8 cellular contexts compared by ENCODE assay signal in genomic region chr11:134223066-134223465, GRCh38. TPM values are rescaled to one million over a fixed set of nuclear protein-coding genes. Genes with fewer than 3 reads are reported as not detected.
DNase-seq lines count a peak whose midpoint lies in the region; ATAC-seq and TF ChIP-seq lines count a peak whose summit lies in the region.

No MANE protein-coding gene starts in this region.

- peaks cover 4% of the 10 kb centered on the region for H3K27me3 Mint-ChIP-seq in CD4-positive, alpha-beta T cell
- H3K27me3 Mint-ChIP-seq in nephron (ENCODE audit: low read depth) = no peaks in the 10 kb centered on the region

- H3K4me1 Mint-ChIP-seq in CD4-positive, alpha-beta T cell (ENCODE audit: low read depth) = peaks cover 66% of the 10 kb centered on the region
- H3K4me1 Mint-ChIP-seq in nephron = peaks cover 44% of the 10 kb centered on the region

- H3K36me3 ChIP-seq in MG63 = peaks cover 42% of the 10 kb centered on the region

- TF ChIP-seq CTCF in CD4-positive, alpha-beta T cell (IDR thresholded peaks at IDR 0.05) = no peak
- TF ChIP-seq CTCF in cardiac fibroblast (IDR thresholded peaks at IDR 0.05; ENCODE audit: low read depth, low read length) (no peak), nephron (IDR thresholded peaks at IDR 0.05; ENCODE audit: unreplicated experiment in 3 of 3) (no peak), GM13977 (IDR thresholded peaks at IDR 0.05; ENCODE audit: extremely low read depth, insufficient read depth, missing control alignments) (no peak)

- no peaks in the 10 kb centered on the region for H3K9me3 ChIP-seq in CD4-positive, alpha-beta T cell (ENCODE audit: control insufficient read depth, low read length)
- H3K9me3 ChIP-seq in MG63 = no peaks in the 10 kb centered on the region

- DNase-seq in CD4-positive, alpha-beta T cell = no peak
- no peak for DNase-seq in MG63
- no peak for DNase-seq in cardiac fibroblast (ENCODE audit: low read depth in 2 of 2)
- no peak for DNase-seq in ACHN
- no peak for DNase-seq in GM13977 (ENCODE audit: low spot score)

- ATAC-seq in CD4-positive, alpha-beta T cell (ENCODE audit: poor library complexity) = no peak
- ATAC-seq in GM18907 (IDR thresholded peaks at IDR 0.05; ENCODE audit: unreplicated experiment) (no peak), GM21423 (IDR thresholded peaks at IDR 0.05; ENCODE audit: unreplicated experiment) (no peak)

- intact Hi-C loops in CD4-positive, alpha-beta T cell (cut with DNase I, micrococcal nuclease) = loop anchor here (5.0 to 10.0 kb wide), 2 partner anchors 266 to 268 kb away; partner anchors contain the start of gene IGSF9B (in 2 of the 2)

- H3K27ac ChIP-seq in CD4-positive, alpha-beta T cell (ENCODE audit: low read depth, low read length) = no peak overlapping the region

- CTCF ChIA-PET in CD4-positive, alpha-beta T cell (lab: Charles Lee) = interaction anchor here (1.9 kb wide), 1 partner anchor 51 kb away, joined by 6 read pairs; no protein-coding TSS in a partner anchor

- H3K27ac Mint-ChIP-seq in CD4-positive, alpha-beta T cell = peak overlapping the region; percentile 99
- peak overlapping the region; percentile 70 to 93 (median 74) for H3K27ac Mint-ChIP-seq in nephron

- POLR2A ChIA-PET in CD4-positive, alpha-beta T cell (lab: Charles Lee) = interaction anchor here (4.3 kb wide), 1 partner anchor 29 kb away, joined by 94 read pairs; the partner anchor contains the start of genes ACAD8 and THYN1

- peaks cover 49% of the 10 kb centered on the region for H3K36me3 Mint-ChIP-seq in CD4-positive, alpha-beta T cell (ENCODE audit: low read depth)
- peaks cover 20% of the 10 kb centered on the region for H3K36me3 Mint-ChIP-seq in nephron (ENCODE audit: low read depth)

- peak overlapping the region; percentile 76 for H3K4me3 ChIP-seq in MG63
- H3K4me3 ChIP-seq in cardiac fibroblast (replicated peaks in 1 of 2; ENCODE audit: low read depth in 2 of 2, low read length in 2 of 2) = peak overlapping the region; percentile 78 to 87

- H3K27me3 ChIP-seq in CD4-positive, alpha-beta T cell (ENCODE audit: control insufficient read depth, insufficient read depth, low read length) = no peaks in the 10 kb centered on the region
- H3K27me3 ChIP-seq in MG63 = no peaks in the 10 kb centered on the region

- H3K4me3 Mint-ChIP-seq in CD4-positive, alpha-beta T cell = peak overlapping the region; percentile 98
- peak overlapping the region; percentile 91 to 96 (median 95) for H3K4me3 Mint-ChIP-seq in nephron

- H3K9me3 Mint-ChIP-seq in CD4-positive, alpha-beta T cell = no peaks in the 10 kb centered on the region
- no peaks in the 10 kb centered on the region for H3K9me3 Mint-ChIP-seq in nephron

- in situ Hi-C loops in ACHN (cut with HindIII; ENCODE audit: low pct_ligation_motif_present, low pct_unique_long_range_greater_than_20kb, low sequenced_read_pairs) = no loop called here
- in situ Hi-C loops in GM13977 (cut with MboI; ENCODE audit: low pct_unique_long_range_greater_than_20kb, low sequenced_read_pairs, unreplicated experiment) = no loop called here

RNA-seq across cellular contexts. Expression of gene NCAPD3, which starts 0.7 kb away (rescaled TPM):
- total RNA-seq in CD4-positive, alpha-beta T cell = 10 to 100 TPM; 25.7 to 29.6 TPM
- 34.4 and 43.9 TPM in 2 replicates for total RNA-seq in MG63 (2014; rRNA removed; shearing (Covaris generic); ENCODE audit: low replicate concordance)

RNA-seq across cellular contexts. Expression of gene VPS26B, which starts 1.4 kb away (rescaled TPM):
- 10 to 100 TPM; 41.6 to 42.2 TPM for total RNA-seq in CD4-positive, alpha-beta T cell
- 33.0 and 37.6 TPM in 2 replicates for total RNA-seq in MG63 (2014; rRNA removed; shearing (Covaris generic); ENCODE audit: low replicate concordance)

RNA-seq across cellular contexts. Expression of gene THYN1, which starts 30.1 kb away (rescaled TPM):
- 10 to 100 TPM; 25.7 to 26.0 TPM for total RNA-seq in CD4-positive, alpha-beta T cell
- total RNA-seq in MG63 (2014; rRNA removed; shearing (Covaris generic); ENCODE audit: low replicate concordance) = 32.7 and 43.3 TPM in 2 replicates

RNA-seq across cellular contexts. Expression of gene ACAD8, which starts 30.3 kb away (rescaled TPM):
- 10 to 100 TPM; 15.0 to 16.3 TPM for total RNA-seq in CD4-positive, alpha-beta T cell
- 12.3 and 14.9 TPM in 2 replicates for total RNA-seq in MG63 (2014; rRNA removed; shearing (Covaris generic); ENCODE audit: low replicate concordance)

RNA-seq across cellular contexts. Expression of gene GLB1L3, which starts 53.1 kb away (rescaled TPM):
- total RNA-seq in CD4-positive, alpha-beta T cell = 1 to 10 TPM; 1.3 to 1.5 TPM
- not detected in 2 replicates for total RNA-seq in MG63 (2014; rRNA removed; shearing (Covaris generic); ENCODE audit: low replicate concordance)
